In genomic region chr10:55033061-55033460, GRCh38 we compare ENCODE assay signal across 25 cellular contexts.
DNase-seq lines count a peak whose midpoint lies in the region; ATAC-seq and TF ChIP-seq lines count a peak whose summit lies in the region.
"Had no signal": no experiment of that assay in that cellular context is flagged by ENCODE, and none has a peak within 500 bp of the region (broad histone marks: within the 10 kb centered on the region; RNA-seq: fewer than 3 reads in every experiment).

No MANE protein-coding gene starts in this region.

- H3K9me3 Mint-ChIP-seq in stimulated activated memory B cell treated with anti-CD40 and anti-IgM and Interleukin-4, amounts not matched to agents 10 μg/mL and 1 μg/mL and 100 μg/mL, for 72 hours, result no peaks in the 10 kb centered on the region

- no peaks in the 10 kb centered on the region for H3K4me1 Mint-ChIP-seq in stimulated activated memory B cell treated with anti-CD40 and anti-IgM and Interleukin-4, amounts not matched to agents 10 μg/mL and 1 μg/mL and 100 μg/mL, for 72 hours
- H3K4me1 Mint-ChIP-seq: CD14-positive monocyte; CD4-positive, alpha-beta memory T cell; CD4-positive, CD25-positive, alpha-beta regulatory T cell; CD8-positive, alpha-beta memory T cell had no signal

- H2BK5ac ChIP-seq in trophoblast cell (ENCODE audit: low read depth, low read length, poor library complexity), result no peak overlapping the region

- intact Hi-C loops in PC-9 (cut with micrococcal nuclease; ENCODE audit: unreplicated experiment) (no loop called here), posterior vena cava (cut with DNase I) (no loop called here)

- no peaks in the 10 kb centered on the region for H3K27me3 ChIP-seq in PC-9 (ENCODE audit: insufficient read depth, low read depth)
- H3K27me3 ChIP-seq in trophoblast cell (ENCODE audit: insufficient read depth, low read length), result no peaks in the 10 kb centered on the region
- H3K27me3 ChIP-seq: BE2C, BLaER1 had no signal

- no peak overlapping the region for H2AK5ac ChIP-seq in trophoblast cell (ENCODE audit: low read length)

- H3K27ac ChIP-seq in PC-9 (no peak overlapping the region), trophoblast cell (ENCODE audit: low read depth, low read length) (no peak overlapping the region)
- H3K27ac ChIP-seq: 22Rv1, A549, BLaER1 had no signal

- H3K79me2 ChIP-seq in PC-9 (ENCODE audit: low read depth) (no peaks in the 10 kb centered on the region), trophoblast cell (ENCODE audit: control insufficient read depth, insufficient read depth, low read length, poor library complexity) (no peaks in the 10 kb centered on the region)

- DNase-seq in PC-9 (no peak), mesenteric fat pad (ENCODE audit: low spot score) (peak; percentile 41), posterior vena cava (ENCODE audit: low spot score) (peak; percentile 52), NCI-H1417 treated with DMSO at 0.1 percent for 48 hours (lab: John Stamatoyannopoulos, UW) (no peak), trophoblast cell (no peak), NCI-H1048 (lab: John Stamatoyannopoulos, UW) (no peak)
- DNase-seq: BE2C; C1 segment of cervical spinal cord; CD4-positive, alpha-beta memory T cell; CD4-positive, CD25-positive, alpha-beta regulatory T cell; CD8-positive, alpha-beta memory T cell; COR-L47; DMS 273 treated with DMSO at 0.1 percent for 48 hours; DMS153; DMS53; DMS79; DND-41; EL; GDM1 had no signal

- H2BK12ac ChIP-seq in trophoblast cell (ENCODE audit: low read length), result no peak overlapping the region

- no peak overlapping the region for H4K91ac ChIP-seq in trophoblast cell (ENCODE audit: low read depth, low read length)

- peak; percentile 20 for ATAC-seq in stimulated activated memory B cell treated with anti-CD40 and anti-IgM and Interleukin-4, amounts not matched to agents 10 μg/mL and 1 μg/mL and 100 μg/mL, for 72 hours
- ATAC-seq: A549, GM12878 had no signal

- TF ChIP-seq CTCF in PC-9 (conservative IDR thresholded peaks at IDR 0.05), result no peak

- H2BK120ac ChIP-seq in trophoblast cell (ENCODE audit: insufficient read depth, low read length, poor library complexity), result no peak overlapping the region

- no peaks in the 10 kb centered on the region for H3F3A ChIP-seq in PC-9 (ENCODE audit: insufficient read depth, low read depth)

- CTCF ChIA-PET in PC-9 (lab: Charles Lee), result no interaction called here

- H2AFZ ChIP-seq in PC-9 (0 out of 2 replicates have a peak overlapping the region, but pooled peaks have one; percentile 25), trophoblast cell (ENCODE audit: insufficient read depth, low read length, poor library complexity) (no peak overlapping the region)

- H3K14ac ChIP-seq in trophoblast cell (ENCODE audit: low read length), result no peak overlapping the region

- no TSS peak for BruUV-seq in PC-9 (replicated peaks; lab: Mats Ljungman, UMichigan)

- no peak overlapping the region for H3K23ac ChIP-seq in trophoblast cell (ENCODE audit: low read length)

- no peak overlapping the region for H4K8ac ChIP-seq in trophoblast cell (ENCODE audit: low read depth, low read length)

- no peak overlapping the region for H3K4me3 ChIP-seq in PC-9
- H3K4me3 ChIP-seq in trophoblast cell (ENCODE audit: low read depth, low read length), result no peak overlapping the region
- H3K4me3 ChIP-seq: A549, BLaER1, GM12878 had no signal

- WGBS in trophoblast cell (ENCODE audit: extremely low coverage, insufficient coverage, insufficient read length), result no CpG with 5 or more reads among the region's 4 CpGs

- H3K27me3 Mint-ChIP-seq in stimulated activated memory B cell treated with anti-CD40 and anti-IgM and Interleukin-4, amounts not matched to agents 10 μg/mL and 1 μg/mL and 100 μg/mL, for 72 hours, result no peaks in the 10 kb centered on the region
- H3K27me3 Mint-ChIP-seq: CD4-positive, alpha-beta memory T cell; CD4-positive, CD25-positive, alpha-beta regulatory T cell had no signal

- H3K4me3 Mint-ChIP-seq in stimulated activated memory B cell treated with anti-CD40 and anti-IgM and Interleukin-4, amounts not matched to agents 10 μg/mL and 1 μg/mL and 100 μg/mL, for 72 hours, result no peak overlapping the region
- H3K4me3 Mint-ChIP-seq: CD14-positive monocyte; CD4-positive, alpha-beta memory T cell; CD4-positive, CD25-positive, alpha-beta regulatory T cell; CD8-positive, alpha-beta memory T cell had no signal

- no peaks in the 10 kb centered on the region for H4K20me1 ChIP-seq in PC-9 (ENCODE audit: insufficient read depth)
- H4K20me1 ChIP-seq: BLaER1 had no signal

- no peak overlapping the region for H3K4ac ChIP-seq in trophoblast cell (ENCODE audit: low read depth, low read length)

- H3K9me3 ChIP-seq in PC-9 (ENCODE audit: insufficient read depth, low read depth) (no peaks in the 10 kb centered on the region), trophoblast cell (ENCODE audit: insufficient read depth, low read depth, low read length) (no peaks in the 10 kb centered on the region)
- H3K9me3 ChIP-seq: A549, BE2C, BLaER1 had no signal

- no peak overlapping the region for H3K18ac ChIP-seq in trophoblast cell (ENCODE audit: low read length)

- H3K27ac Mint-ChIP-seq in stimulated activated memory B cell treated with anti-CD40 and anti-IgM and Interleukin-4, amounts not matched to agents 10 μg/mL and 1 μg/mL and 100 μg/mL, for 72 hours, result no peak overlapping the region
- H3K27ac Mint-ChIP-seq: CD14-positive monocyte; CD4-positive, alpha-beta memory T cell; CD4-positive, CD25-positive, alpha-beta regulatory T cell had no signal

- H3K79me1 ChIP-seq in trophoblast cell (ENCODE audit: low read length), result no peaks in the 10 kb centered on the region

- H3K9me2 ChIP-seq in PC-9 (ENCODE audit: insufficient read depth), result 0 out of 2 replicates have a peak, but pooled peaks cover 4% of the 10 kb centered on the region

- H3K36me3 Mint-ChIP-seq in stimulated activated memory B cell treated with anti-CD40 and anti-IgM and Interleukin-4, amounts not matched to agents 10 μg/mL and 1 μg/mL and 100 μg/mL, for 72 hours, result no peaks in the 10 kb centered on the region
- H3K36me3 Mint-ChIP-seq: CD14-positive monocyte; CD4-positive, alpha-beta memory T cell; CD4-positive, CD25-positive, alpha-beta regulatory T cell; CD8-positive, alpha-beta memory T cell had no signal

- no peak overlapping the region for H4K12ac ChIP-seq in trophoblast cell (ENCODE audit: low read depth, low read length)

- H3K4me2 ChIP-seq in PC-9 (no peak overlapping the region), trophoblast cell (ENCODE audit: low read length) (no peak overlapping the region)
- H3K4me2 ChIP-seq: A549, BLaER1 had no signal

- POLR2A ChIA-PET in PC-9 (lab: Charles Lee; ENCODE audit: unreplicated experiment), result no interaction called here

- H3K4me1 ChIP-seq in PC-9 (replicated peaks; ENCODE audit: insufficient read depth) (no peaks in the 10 kb centered on the region), trophoblast cell (ENCODE audit: control insufficient read depth in 1 of 2, insufficient read depth in 2 of 2, low read length in 2 of 2) (no peaks in the 10 kb centered on the region)
- H3K4me1 ChIP-seq: A549, BE2C, BLaER1 had no signal

- H3K36me3 ChIP-seq in PC-9 (ENCODE audit: low read depth) (no peaks in the 10 kb centered on the region), trophoblast cell (ENCODE audit: control insufficient read depth in 1 of 2, insufficient read depth in 2 of 2, low read length in 2 of 2) (no peaks in the 10 kb centered on the region)
- H3K36me3 ChIP-seq: BE2C, BLaER1 had no signal

- H3K9ac ChIP-seq in trophoblast cell (ENCODE audit: low read length), result no peak overlapping the region
- H3K9ac ChIP-seq: BLaER1 had no signal

Comparison
In these comparisons a context has a peak if more than half of its experiments do, and no peak if none do; other contexts are left out.
1. DNase-seq: peak in mesenteric fat pad (single experiment) and posterior vena cava (single experiment); none in PC-9 (0 of 2), NCI-H1417 treated with DMSO at 0.1 percent for 48 hours (single experiment), trophoblast cell (0 of 2) and NCI-H1048 (single experiment).